Comparison of ENCODE assay signal across 9 cellular contexts in the genomic region with DNA sequence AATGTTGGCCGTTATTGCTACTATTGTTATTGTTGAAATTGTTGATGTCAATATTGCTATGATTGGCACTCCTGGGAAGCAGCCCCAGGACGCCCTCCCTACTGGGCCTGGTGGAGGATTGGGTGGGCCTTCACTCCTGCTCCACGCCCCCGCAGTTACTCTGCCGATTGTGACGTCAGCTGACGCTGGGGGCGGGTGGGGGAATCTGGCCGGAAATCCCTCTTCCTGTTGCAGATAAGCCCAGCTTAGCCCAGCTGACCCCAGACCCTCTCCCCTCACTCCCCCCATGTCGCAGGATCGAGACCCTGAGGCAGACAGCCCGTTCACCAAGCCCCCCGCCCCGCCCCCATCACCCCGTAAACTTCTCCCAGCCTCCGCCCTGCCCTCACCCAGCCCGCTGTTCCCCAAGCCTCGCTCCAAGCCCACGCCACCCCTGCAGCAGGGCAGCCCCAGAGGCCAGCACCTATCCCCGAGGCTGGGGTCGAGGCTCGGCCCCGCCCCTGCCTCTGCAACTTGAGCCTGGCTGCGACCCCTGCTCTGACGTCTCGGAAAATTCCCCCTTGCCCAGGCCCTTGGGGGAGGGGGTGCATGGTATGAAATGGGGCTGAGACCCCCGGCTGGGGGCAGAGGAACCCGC. TPM values are rescaled to one million over a fixed set of nuclear protein-coding genes. Genes with fewer than 3 reads are reported as not detected.
DNase-seq lines count a peak whose midpoint lies in the region; ATAC-seq, FAIRE-seq and TF ChIP-seq lines count a peak whose summit lies in the region.
"Had no signal": no experiment of that assay in that cellular context is flagged by ENCODE, and none has a peak within 500 bp of the region (broad histone marks: within the 10 kb centered on the region; RNA-seq: fewer than 3 reads in every experiment).

A gene with protein sequence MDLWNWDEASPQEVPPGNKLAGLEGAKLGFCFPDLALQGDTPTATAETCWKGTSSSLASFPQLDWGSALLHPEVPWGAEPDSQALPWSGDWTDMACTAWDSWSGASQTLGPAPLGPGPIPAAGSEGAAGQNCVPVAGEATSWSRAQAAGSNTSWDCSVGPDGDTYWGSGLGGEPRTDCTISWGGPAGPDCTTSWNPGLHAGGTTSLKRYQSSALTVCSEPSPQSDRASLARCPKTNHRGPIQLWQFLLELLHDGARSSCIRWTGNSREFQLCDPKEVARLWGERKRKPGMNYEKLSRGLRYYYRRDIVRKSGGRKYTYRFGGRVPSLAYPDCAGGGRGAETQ (plus strand): TSS at position 231 of the 637 bp plus-strand sequence. CDS start 716 bp downstream, outside the sequence.

- peak within 1 kb of the TSS; percentile 100 for H3K4me2 ChIP-seq in GM12878 (ENCODE audit: control insufficient read depth, insufficient read depth)

- H3K4me3 Mint-ChIP-seq in Caco-2 (ENCODE audit: unreplicated experiment) = peak within 1 kb of the TSS; percentile 74
- peak within 1 kb of the TSS; percentile 59 for H3K4me3 Mint-ChIP-seq in natural killer cell

- DNase-seq in Caco-2 = no peak
- DNase-seq in OCI-M1 (lab: John Stamatoyannopoulos, UW) = peak; percentile 69
- no peak for DNase-seq in GM12878 (ENCODE audit: low read depth, low spot score)
- peak; percentile 47 for DNase-seq in natural killer cell
- no peak for DNase-seq in head of caudate nucleus
- no peak for DNase-seq in NCI-H1048 (lab: John Stamatoyannopoulos, UW)

- no peaks in the 10 kb centered on the region for H3K27me3 Mint-ChIP-seq in Caco-2 (ENCODE audit: insufficient read depth, unreplicated experiment)
- H3K27me3 Mint-ChIP-seq in natural killer cell (ENCODE audit: low read depth in 2 of 2) = no peaks in the 10 kb centered on the region

- H3K4me1 Mint-ChIP-seq in Caco-2 (ENCODE audit: low read depth, unreplicated experiment) (peaks cover 12% of the 10 kb centered on the region), natural killer cell (peaks cover 10 to 17% of the 10 kb centered on the region in 2 donors)

- no peak for TF ChIP-seq EP300 in GM12878 (IDR thresholded peaks at IDR 0.05; ENCODE audit: borderline replicate concordance in 1 of 2, control insufficient read depth in 1 of 2, low read depth in 2 of 2, low read length in 2 of 2)

- 0 out of 2 replicates have a peak, but pooled peaks have one; percentile 20 for TF ChIP-seq POLR2A in GM12878 (IDR thresholded peaks at IDR 0.05; ENCODE audit: low read depth, low read length)

- H3K4me3 ChIP-seq in Caco-2 (ENCODE audit: low read depth, low read length) = peak within 1 kb of the TSS; percentile 80
- H3K4me3 ChIP-seq in GM12878 = peak within 1 kb of the TSS; percentile 75; the same call in 1 of the 2 replicates

- FAIRE-seq in GM12878 (lab: Jason Lieb, UNC) = no peak

- H3K27ac Mint-ChIP-seq in Caco-2 (ENCODE audit: unreplicated experiment) (peak within 1 kb of the TSS; percentile 36), natural killer cell (peak within 1 kb of the TSS; percentile 36 to 89)

- H3K36me3 Mint-ChIP-seq in Caco-2 (ENCODE audit: insufficient read depth, unreplicated experiment) = peaks cover 32% of the 10 kb centered on the region
- no peaks in the 10 kb centered on the region for H3K36me3 Mint-ChIP-seq in natural killer cell

- BruUV-seq in Caco-2 (replicated peaks; lab: Mats Ljungman, UMichigan) = no TSS peak
- BruUV-seq in GM12878 (replicated peaks; lab: Mats Ljungman, UMichigan) = no TSS peak

- no peaks in the 10 kb centered on the region for H3K36me3 ChIP-seq in Caco-2 (ENCODE audit: control insufficient read depth, insufficient read depth, low read length)
- H3K36me3 ChIP-seq in GM12878 (ENCODE audit: control insufficient read depth in 2 of 2, insufficient read depth in 2 of 2, low read length in 1 of 2) = peaks cover 3 to 6% of the 10 kb centered on the region in 2 experiments; a peak in 2 of 4 replicates

- no peak for TF ChIP-seq RAD21 in GM12878 (IDR thresholded peaks at IDR 0.05; ENCODE audit: insufficient read depth, low read depth, low read length)

- H3K9ac ChIP-seq in GM12878 (ENCODE audit: control insufficient read depth, insufficient read depth, low read length) = no peak within 1 kb of the TSS

- no peaks in the 10 kb centered on the region for H3K9me3 ChIP-seq in Caco-2
- no peaks in the 10 kb centered on the region for H3K9me3 ChIP-seq in GM12878 (replicated peaks; ENCODE audit: control insufficient read depth, insufficient read depth, low read length)

- POLR2A ChIA-PET in Caco-2 (lab: Charles Lee) (no interaction called here), GM12878 (lab: Charles Lee) (interaction anchor here (0.6 to 2.0 kb wide), 2 partner anchors 13 to 137 kb away, joined by 5 read pairs; a partner anchor contains a TSS)

- in situ Hi-C loops in GM12878 (cut with MboI) = no loop called here

- H3K27me3 ChIP-seq in Caco-2 (replicated peaks; ENCODE audit: control insufficient read depth, insufficient read depth, low read length) (no peaks in the 10 kb centered on the region), GM12878 (replicated peaks in 1 of 2; ENCODE audit: control insufficient read depth in 2 of 2, insufficient read depth in 2 of 2, low read length in 1 of 2) (no peaks in the 10 kb centered on the region)

- 14% methylated on average over 20 of the region's 28 CpGs for WGBS in GM12878 (ENCODE audit: insufficient coverage, insufficient replicate concordance, low lambda C conversion rate, missing lambda C conversion rate)

- no peaks in the 10 kb centered on the region for H3K79me2 ChIP-seq in GM12878 (ENCODE audit: control insufficient read depth, insufficient read depth, low read length)

- TF ChIP-seq CTCF in Caco-2 (IDR thresholded peaks at IDR 0.05; ENCODE audit: insufficient read depth in 1 of 2, low read depth in 1 of 2, low read length in 1 of 2, severe bottlenecking in 1 of 2, unreplicated experiment in 1 of 2) = no peak
- no peak for TF ChIP-seq CTCF in GM12878 (IDR thresholded peaks at IDR 0.05 in 2 of 3, conservative IDR thresholded peaks at IDR 0.05 in 1 of 3; ENCODE audit: control insufficient read depth in 2 of 3, extremely low read depth in 1 of 3, insufficient read depth in 1 of 3, low read depth in 3 of 3, low read length in 3 of 3)
- TF ChIP-seq CTCF in natural killer cell (IDR thresholded peaks at IDR 0.05) = no peak

- no peaks in the 10 kb centered on the region for H4K20me1 ChIP-seq in GM12878 (ENCODE audit: control insufficient read depth, insufficient read depth)

- RAD21 ChIA-PET in GM12878 (lab: Charles Lee; ENCODE audit: unreplicated experiment) = interaction anchor here (1.2 kb wide), 1 partner anchor 55 kb away, joined by 4 read pairs; no protein-coding TSS in a partner anchor

- peak within 1 kb of the TSS; percentile 1 for H2AFZ ChIP-seq in GM12878 (ENCODE audit: control insufficient read depth, low read depth, low read length)

- no peak for ATAC-seq in GM12878
- no peak for ATAC-seq in natural killer cell
- no peak for ATAC-seq in esophagus mucosa
- no peak for ATAC-seq in HG03175 (IDR thresholded peaks at IDR 0.05; ENCODE audit: unreplicated experiment)

- H3K27ac ChIP-seq in GM12878 (ENCODE audit: control insufficient read depth, insufficient read depth) = no peak within 1 kb of the TSS; the same call in 1 of the 2 replicates

- CTCF ChIA-PET in Caco-2 (lab: Charles Lee) = no interaction called here
- CTCF ChIA-PET in GM12878 (lab: Yijun Ruan, JAX) = interaction anchor here (1.4 to 2.3 kb wide), 3 partner anchors 85 to 131 kb away, joined by 4 to 8 read pairs (median 6); no protein-coding TSS in a partner anchor

- intact Hi-C loops in Caco-2 (cut with micrococcal nuclease; ENCODE audit: unreplicated experiment) (loop anchor here (5.0 kb wide), 1 partner anchor 94 kb away; a partner anchor contains a TSS), GM12878 (cut with micrococcal nuclease; ENCODE audit: unreplicated experiment) (no loop called here), natural killer cell (cut with micrococcal nuclease) (loop anchor here (5.0 kb wide), 2 partner anchors 94 to 116 kb away; a partner anchor contains a TSS), head of caudate nucleus (cut with DNase I) (no loop called here)

- H3K9me3 Mint-ChIP-seq in Caco-2 (ENCODE audit: unreplicated experiment) (no peaks in the 10 kb centered on the region), natural killer cell (no peaks in the 10 kb centered on the region)

- H3K4me1 ChIP-seq in Caco-2 (peaks cover 26% of the 10 kb centered on the region), GM12878 (ENCODE audit: control insufficient read depth, insufficient read depth, low read length) (peaks cover 23% of the 10 kb centered on the region)

- SMC1A ChIA-PET in GM12878 (lab: Charles Lee; ENCODE audit: uncharacterized antibody, unreplicated experiment) = no interaction called here

RNA-seq across cellular contexts. Expression of the gene that starts here (rescaled TPM):
- 0.77 and 1.3 TPM in 2 replicates for total RNA-seq in Caco-2 (2022)
- total RNA-seq in GM12878 (2013; cell fraction: nucleolus; rRNA removed) = 0.33 TPM in 1 of 2 replicates, not detected in the other
- 0.82 and 1.1 TPM in 2 replicates for total RNA-seq in GM12878 (2014; rRNA removed)
- 0.18 and 0.22 TPM in 2 replicates for total RNA-seq in GM12878 (2014; rRNA removed; fragmentation: Illumina TruSeq; extraction: Trizol)
- total RNA-seq in GM12878 (2021) = 0.93 and 1.3 TPM in 2 replicates
- polyA plus RNA-seq in GM12878 (2011; ENCODE audit: low read depth) = not detected
- 0.19 and 0.46 TPM in 2 replicates for polyA plus RNA-seq in GM12878 (2011; rRNA removed)
- 0.63 and 1.2 TPM in 2 replicates for polyA plus RNA-seq in GM12878 (2011; cell fraction: cytosol; rRNA removed)
- polyA plus RNA-seq in GM12878 (2011; cell fraction: nucleus; rRNA removed) = 0.64 and 1.2 TPM in 2 replicates
- 0.55 and 0.79 TPM in 2 replicates for polyA plus RNA-seq in GM12878 (2012)
- polyA plus RNA-seq in GM12878 (2014; fragmentation: Illumina TruSeq; extraction: Trizol) = not detected in 2 replicates
- polyA plus RNA-seq in GM12878 (2014; fragmentation: Nextera tagmentation; extraction: Ambion mirVana) = under 1 TPM; 0.10 to 0.13 TPM
- 1.2 and 1.4 TPM in 2 replicates for polyA plus RNA-seq in GM12878 (2014; rRNA removed)
- under 1 TPM; 0.54 to 0.66 TPM for polyA plus RNA-seq in GM12878 (2016; fragmentation: Nextera tagmentation; extraction: Ambion mirVana)
- not detected in 2 replicates for polyA minus RNA-seq in GM12878 (2011; rRNA and poly(A)+ RNA removed)
- polyA minus RNA-seq in GM12878 (2011; cell fraction: cytosol; rRNA and poly(A)+ RNA removed) = not detected in 2 replicates
- 0.48 and 0.77 TPM in 2 replicates for polyA minus RNA-seq in GM12878 (2011; cell fraction: nucleus; rRNA and poly(A)+ RNA removed)
- 1 to 10 TPM in 1 of 3 donors, under 1 TPM in 2; 0.48 to 2.0 (median 0.87) TPM for total RNA-seq in natural killer cell
- total RNA-seq in esophagus mucosa = 2.2 TPM
- total RNA-seq: T-helper 1 cell treated with Interleukin-12 subunit alpha and Interleukin-12 subunit beta and Interleukin-4 antibody, amounts not matched to agents 30 ng/mL and 1 ng/mL, for 36 hours had no signal

Comparison
In these comparisons a context has a peak if more than half of its experiments do, and no peak if none do; other contexts are left out.
1. DNase-seq: peak in OCI-M1 (single experiment) and natural killer cell (single experiment); none in Caco-2 (0 of 2), GM12878 (single experiment), head of caudate nucleus (0 of 42) and NCI-H1048 (single experiment).
2. intact Hi-C loops: an anchor here in Caco-2 (5.0 kb wide) and natural killer cell (5.0 kb wide); none called in GM12878 and head of caudate nucleus.